Comparison of ENCODE assay signal across 26 cellular contexts in the genomic region with DNA sequence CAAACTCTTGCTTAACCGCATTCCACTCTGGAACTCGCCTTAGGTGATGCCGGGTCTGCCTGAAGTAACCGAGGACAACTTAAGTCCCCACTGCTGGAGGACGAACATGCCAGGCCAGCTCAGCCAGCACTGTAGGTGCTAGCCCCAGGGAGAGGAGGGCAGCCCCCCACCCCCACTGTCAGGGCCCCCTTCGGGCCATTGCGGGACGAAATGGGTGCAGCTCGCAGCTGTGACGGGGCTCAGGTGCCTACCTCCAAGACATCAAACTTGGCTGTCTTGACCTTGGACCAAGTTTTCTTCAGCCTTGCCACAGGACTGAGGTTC.
DNase-seq lines count a peak whose midpoint lies in the region; ATAC-seq and TF ChIP-seq lines count a peak whose summit lies in the region.
"Had no signal": no experiment of that assay in that cellular context is flagged by ENCODE, and none has a peak within 500 bp of the region (broad histone marks: within the 10 kb centered on the region; RNA-seq: fewer than 3 reads in every experiment).

No MANE protein-coding gene starts in this region.

- no peaks in the 10 kb centered on the region for H3K9me3 Mint-ChIP-seq in activated naive CD8-positive, alpha-beta T cell treated with anti-CD3 and anti-CD28 coated beads, Interleukin-2, amount 10 ng/mL, durations not matched to agents 7 days and 5 days
- H3K9me3 Mint-ChIP-seq in activated naive CD8-positive, alpha-beta T cell treated with anti-CD3 and anti-CD28 coated beads, Interleukin-2, amount 50 U/mL, for 24 hours = no peaks in the 10 kb centered on the region
- H3K9me3 Mint-ChIP-seq: CD8-positive, alpha-beta T cell; dendritic cell treated with granulocyte-macrophage colony-stimulating factor and Interleukin-4, amounts not matched to agents 40 ng/mL and 50 ng/mL, for 4 days; H9; naive thymus-derived CD4-positive, alpha-beta T cell; T-helper 1 cell treated with Interleukin-12 subunit alpha and Interleukin-12 subunit beta and Interleukin-4 antibody, amounts not matched to agents 30 μg/mL and 1 μg/mL, for 36 hours had no signal

- H3F3A ChIP-seq in PC-9 (ENCODE audit: insufficient read depth, low read depth) = no peaks in the 10 kb centered on the region

- TF ChIP-seq POLR2A in prostate gland (IDR thresholded peaks at IDR 0.05) = no peak

- no peaks in the 10 kb centered on the region for H3K27me3 Mint-ChIP-seq in activated naive CD8-positive, alpha-beta T cell treated with anti-CD3 and anti-CD28 coated beads, Interleukin-2, amount 10 ng/mL, durations not matched to agents 7 days and 5 days
- H3K27me3 Mint-ChIP-seq in activated naive CD8-positive, alpha-beta T cell treated with anti-CD3 and anti-CD28 coated beads, Interleukin-2, amount 50 U/mL, for 24 hours = no peaks in the 10 kb centered on the region
- H3K27me3 Mint-ChIP-seq: B cell; dendritic cell treated with granulocyte-macrophage colony-stimulating factor and Interleukin-4, amounts not matched to agents 40 ng/mL and 50 ng/mL, for 4 days; naive thymus-derived CD4-positive, alpha-beta T cell had no signal

- no peaks in the 10 kb centered on the region for H3K9me3 ChIP-seq in PC-9 (ENCODE audit: insufficient read depth, low read depth)
- H3K9me3 ChIP-seq in lower lobe of right lung = no peaks in the 10 kb centered on the region
- H3K9me3 ChIP-seq in upper lobe of right lung = no peaks in the 10 kb centered on the region
- H3K9me3 ChIP-seq in prostate gland = no peaks in the 10 kb centered on the region
- H3K9me3 ChIP-seq: esophagus muscularis mucosa, suprapubic skin had no signal

- H3K36me3 Mint-ChIP-seq in activated naive CD8-positive, alpha-beta T cell treated with anti-CD3 and anti-CD28 coated beads, Interleukin-2, amount 10 ng/mL, durations not matched to agents 7 days and 5 days = no peaks in the 10 kb centered on the region
- H3K36me3 Mint-ChIP-seq in activated naive CD8-positive, alpha-beta T cell treated with anti-CD3 and anti-CD28 coated beads, Interleukin-2, amount 50 U/mL, for 24 hours (ENCODE audit: low read depth) = no peaks in the 10 kb centered on the region
- H3K36me3 Mint-ChIP-seq: CD8-positive, alpha-beta T cell; naive thymus-derived CD4-positive, alpha-beta T cell had no signal

- H3K79me2 ChIP-seq in PC-9 (ENCODE audit: low read depth) = no peaks in the 10 kb centered on the region

- no peak for ATAC-seq in activated naive CD8-positive, alpha-beta T cell treated with anti-CD3 and anti-CD28 coated beads, Interleukin-2, amount 10 ng/mL, durations not matched to agents 7 days and 5 days (ENCODE audit: low read depth)
- no peak for ATAC-seq in activated naive CD8-positive, alpha-beta T cell treated with anti-CD3 and anti-CD28 coated beads, Interleukin-2, amount 50 U/mL, for 24 hours
- ATAC-seq in lower lobe of right lung = no peak
- ATAC-seq in upper lobe of right lung = no peak
- ATAC-seq: CD8-positive, alpha-beta T cell; naive thymus-derived CD4-positive, alpha-beta T cell had no signal

- intact Hi-C loops in PC-9 (cut with micrococcal nuclease; ENCODE audit: unreplicated experiment) (no loop called here), lower lobe of right lung (cut with DNase I) (no loop called here), upper lobe of right lung (cut with DNase I) (no loop called here), prostate gland (cut with DNase I) (no loop called here)

- H3K36me3 ChIP-seq in PC-9 (ENCODE audit: low read depth) (no peaks in the 10 kb centered on the region), lower lobe of right lung (no peaks in the 10 kb centered on the region), upper lobe of right lung (no peaks in the 10 kb centered on the region), prostate gland (no peaks in the 10 kb centered on the region)
- H3K36me3 ChIP-seq: suprapubic skin had no signal

- H3K4me3 ChIP-seq in PC-9 = no peak overlapping the region
- H3K4me3 ChIP-seq in lower lobe of right lung = no peak overlapping the region
- no peak overlapping the region for H3K4me3 ChIP-seq in upper lobe of right lung
- no peak overlapping the region for H3K4me3 ChIP-seq in prostate gland
- H3K4me3 ChIP-seq: esophagus muscularis mucosa, GM12878, SK-N-MC, suprapubic skin had no signal

- 75% methylated on average over 10 of the region's 10 CpGs for WGBS in prostate gland

- no peak overlapping the region for H3K27ac ChIP-seq in PC-9
- H3K27ac ChIP-seq in lower lobe of right lung = no peak overlapping the region
- H3K27ac ChIP-seq in upper lobe of right lung = no peak overlapping the region
- H3K27ac ChIP-seq in prostate gland = no peak overlapping the region
- H3K27ac ChIP-seq: esophagus muscularis mucosa, RWPE1, SK-N-MC, suprapubic skin had no signal

- H4K20me1 ChIP-seq in PC-9 (ENCODE audit: insufficient read depth) = no peaks in the 10 kb centered on the region

- H3K4me1 ChIP-seq in PC-9 (replicated peaks; ENCODE audit: insufficient read depth) = peaks cover 6% of the 10 kb centered on the region; the same call in 1 of the 2 replicates
- H3K4me1 ChIP-seq in lower lobe of right lung = peaks cover 11% of the 10 kb centered on the region
- H3K4me1 ChIP-seq in upper lobe of right lung = peaks cover 6% of the 10 kb centered on the region
- peaks cover 7% of the 10 kb centered on the region for H3K4me1 ChIP-seq in prostate gland (replicated peaks)

- H3K4me3 Mint-ChIP-seq in activated naive CD8-positive, alpha-beta T cell treated with anti-CD3 and anti-CD28 coated beads, Interleukin-2, amount 10 ng/mL, durations not matched to agents 7 days and 5 days = no peak overlapping the region
- no peak overlapping the region for H3K4me3 Mint-ChIP-seq in activated naive CD8-positive, alpha-beta T cell treated with anti-CD3 and anti-CD28 coated beads, Interleukin-2, amount 50 U/mL, for 24 hours
- H3K4me3 Mint-ChIP-seq: B cell; CD8-positive, alpha-beta T cell; dendritic cell treated with granulocyte-macrophage colony-stimulating factor and Interleukin-4, amounts not matched to agents 40 ng/mL and 50 ng/mL, for 4 days; H9; naive thymus-derived CD4-positive, alpha-beta T cell; T-helper 1 cell treated with Interleukin-12 subunit alpha and Interleukin-12 subunit beta and Interleukin-4 antibody, amounts not matched to agents 30 μg/mL and 1 μg/mL, for 36 hours had no signal

- H3K27me3 ChIP-seq in PC-9 (ENCODE audit: insufficient read depth, low read depth) (no peaks in the 10 kb centered on the region), lower lobe of right lung (ENCODE audit: low read depth) (no peaks in the 10 kb centered on the region), upper lobe of right lung (no peaks in the 10 kb centered on the region), prostate gland (replicated peaks; ENCODE audit: insufficient read depth) (no peaks in the 10 kb centered on the region)
- H3K27me3 ChIP-seq: suprapubic skin had no signal

- peak overlapping the region; percentile 2; the same call in 1 of the 2 replicates for H3K4me2 ChIP-seq in PC-9

- H2AFZ ChIP-seq in PC-9 = no peak overlapping the region

- H3K27ac Mint-ChIP-seq in activated naive CD8-positive, alpha-beta T cell treated with anti-CD3 and anti-CD28 coated beads, Interleukin-2, amount 10 ng/mL, durations not matched to agents 7 days and 5 days = no peak overlapping the region
- no peak overlapping the region for H3K27ac Mint-ChIP-seq in activated naive CD8-positive, alpha-beta T cell treated with anti-CD3 and anti-CD28 coated beads, Interleukin-2, amount 50 U/mL, for 24 hours
- H3K27ac Mint-ChIP-seq: B cell; CD8-positive, alpha-beta T cell; dendritic cell treated with granulocyte-macrophage colony-stimulating factor and Interleukin-4, amounts not matched to agents 40 ng/mL and 50 ng/mL, for 4 days; H9; T-helper 1 cell treated with Interleukin-12 subunit alpha and Interleukin-12 subunit beta and Interleukin-4 antibody, amounts not matched to agents 30 μg/mL and 1 μg/mL, for 36 hours had no signal

- no peaks in the 10 kb centered on the region for H3K9me2 ChIP-seq in PC-9 (ENCODE audit: insufficient read depth)

- no TSS peak for BruUV-seq in PC-9 (replicated peaks; lab: Mats Ljungman, UMichigan)

- TF ChIP-seq CTCF in PC-9 (conservative IDR thresholded peaks at IDR 0.05) = no peak
- TF ChIP-seq CTCF in lower lobe of right lung (IDR thresholded peaks at IDR 0.05) = no peak
- TF ChIP-seq CTCF in upper lobe of right lung (IDR thresholded peaks at IDR 0.05) = no peak
- TF ChIP-seq CTCF in prostate gland (IDR thresholded peaks at IDR 0.05) = no peak

- peak; percentile 25 for DNase-seq in activated naive CD8-positive, alpha-beta T cell treated with anti-CD3 and anti-CD28 coated beads, Interleukin-2, amount 10 ng/mL, durations not matched to agents 7 days and 5 days
- DNase-seq in activated naive CD8-positive, alpha-beta T cell treated with anti-CD3 and anti-CD28 coated beads, Interleukin-2, amount 50 U/mL, for 24 hours = no peak
- DNase-seq in PC-9 (no peak), lower lobe of right lung (peak; percentile 24), upper lobe of right lung (peak; percentile 49), prostate gland (ENCODE audit: low spot score) (no peak), cerebellar cortex (ENCODE audit: low spot score) (no peak)
- DNase-seq: activated T-cell treated with anti-CD3 and anti-CD28 coated beads for 4 hours; caudate nucleus; midbrain; naive thymus-derived CD4-positive, alpha-beta T cell; NCI-H1092 treated with DMSO at 0.1 percent for 48 hours; NCI-H187 treated with DMSO at 0.1 percent for 48 hours; NCI-H2171; nucleus accumbens; stimulated activated naive CD4-positive, alpha-beta T cell treated with Interleukin-2 at 50 U/mL for 16 hours had no signal

- CTCF ChIA-PET in PC-9 (lab: Charles Lee) = no interaction called here

- POLR2A ChIA-PET in activated naive CD8-positive, alpha-beta T cell treated with anti-CD3 and anti-CD28 coated beads, Interleukin-2, amount 10 ng/mL, durations not matched to agents 7 days and 5 days (lab: Charles Lee) = no interaction called here
- POLR2A ChIA-PET in PC-9 (lab: Charles Lee; ENCODE audit: unreplicated experiment) = no interaction called here

- H3K4me1 Mint-ChIP-seq in activated naive CD8-positive, alpha-beta T cell treated with anti-CD3 and anti-CD28 coated beads, Interleukin-2, amount 10 ng/mL, durations not matched to agents 7 days and 5 days = peaks cover 2% of the 10 kb centered on the region
- H3K4me1 Mint-ChIP-seq in activated naive CD8-positive, alpha-beta T cell treated with anti-CD3 and anti-CD28 coated beads, Interleukin-2, amount 50 U/mL, for 24 hours = peaks cover 3% of the 10 kb centered on the region

Comparison
In these comparisons a context has a peak if more than half of its experiments do, and no peak if none do; other contexts are left out.
1. DNase-seq: peak in activated naive CD8-positive, alpha-beta T cell treated with anti-CD3 and anti-CD28 coated beads, Interleukin-2, amount 10 ng/mL, durations not matched to agents 7 days and 5 days (single experiment), lower lobe of right lung (single experiment) and upper lobe of right lung (single experiment); none in activated naive CD8-positive, alpha-beta T cell treated with anti-CD3 and anti-CD28 coated beads, Interleukin-2, amount 50 U/mL, for 24 hours (single experiment), PC-9 (0 of 2), prostate gland (single experiment) and cerebellar cortex (single experiment).